In genomic region chr11:120511804-120512726, GRCh38 we compare ENCODE assay signal across 8 cellular contexts. TPM values are rescaled to one million over a fixed set of nuclear protein-coding genes. Genes with fewer than 3 reads are reported as not detected.
DNase-seq lines count a peak whose midpoint lies in the region; ATAC-seq lines count a peak whose summit lies in the region.

No MANE protein-coding gene starts in this region.

- H3K27ac Mint-ChIP-seq in T-cell, result no peak overlapping the region

- H3K4me3 Mint-ChIP-seq in T-cell, result peak overlapping the region in 2 of 3 donors; percentile 18 to 56

- no peaks in the 10 kb centered on the region for H3K36me3 Mint-ChIP-seq in T-cell

- peak overlapping the region; percentile 42 for H3K27ac ChIP-seq in substantia nigra (ENCODE audit: low read depth, low read length, poor library complexity, severe bottlenecking)

- POLR2A ChIA-PET in T-cell (lab: Charles Lee), result no interaction called here

- DNase-seq in NCI-H82 (lab: John Stamatoyannopoulos, UW), result peak; percentile 13
- no peak for DNase-seq in NCI-H82 treated with DMSO at 0.1 percent for 48 hours (lab: John Stamatoyannopoulos, UW; ENCODE audit: unreplicated experiment)
- no peak for DNase-seq in T-cell
- peak in 20 of 49 donors; percentile 21 to 51 (median 36) for DNase-seq in substantia nigra (lab: John Stamatoyannopoulos, UW)
- no peak for DNase-seq in NCI-H510A (lab: John Stamatoyannopoulos, UW)
- DNase-seq in UCSD-AML1 (lab: John Stamatoyannopoulos, UW; ENCODE audit: unreplicated experiment), result no peak

- peak overlapping the region; percentile 46; the same call in 1 of the 2 replicates for H3K4me3 ChIP-seq in iPS-18c (ENCODE audit: insufficient read depth, low read depth, low read length)

- CTCF ChIA-PET in T-cell (lab: Charles Lee), result interaction anchor here (0.5 to 1.3 kb wide), 2 partner anchors 683 to 1054 kb away, joined by 3 to 4 read pairs; no protein-coding TSS in a partner anchor

- ATAC-seq in T-cell (replicated peaks in 1 of 4) (no peak), HG02571 (IDR thresholded peaks at IDR 0.05; ENCODE audit: unreplicated experiment) (no peak)

- H3K9me3 ChIP-seq in iPS-18c (ENCODE audit: control insufficient read depth, insufficient read depth, low read length), result no peaks in the 10 kb centered on the region

- H3K27me3 Mint-ChIP-seq in T-cell, result peaks cover 58 to 77% of the 10 kb centered on the region in 2 donors

- peaks cover 0 to 6% (median 5%) of the 10 kb centered on the region in 3 donors for H3K4me1 Mint-ChIP-seq in T-cell

- no peaks in the 10 kb centered on the region for H3K9me3 Mint-ChIP-seq in T-cell

RNA-seq across cellular contexts. Expression of gene GRIK4, which starts 0.5 kb away (rescaled TPM):
- total RNA-seq in T-cell, result under 1 TPM in 1 of 5 donors, not detected in 4; 0.09 TPM
